In the genomic region with DNA sequence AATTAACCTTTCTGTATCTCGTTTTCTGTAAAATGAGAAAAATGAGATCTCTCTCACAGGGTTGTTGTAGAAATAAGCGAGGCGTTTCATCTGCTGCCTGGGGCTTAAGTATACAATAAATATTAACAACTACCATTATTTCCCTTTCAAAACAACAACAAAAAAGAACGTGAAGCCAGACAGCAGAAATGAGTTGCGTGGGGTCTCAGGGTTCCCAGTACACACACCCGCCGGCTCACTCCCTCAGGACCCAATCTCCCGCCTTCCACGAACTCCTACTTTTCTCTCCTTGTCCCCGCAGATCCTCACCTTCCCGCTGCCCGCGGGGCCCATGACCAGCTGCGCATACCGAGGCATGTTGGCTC, we compare ENCODE assay signal across 8 cellular contexts. TPM values are rescaled to one million over a fixed set of nuclear protein-coding genes. Genes with fewer than 3 reads are reported as not detected.
DNase-seq lines count a peak whose midpoint lies in the region; FAIRE-seq and TF ChIP-seq lines count a peak whose summit lies in the region.

No MANE protein-coding gene starts in this region.

- H3K9me3 ChIP-seq in SU-DHL-6 (ENCODE audit: insufficient read depth, low read length) (no peaks in the 10 kb centered on the region), sigmoid colon (no peaks in the 10 kb centered on the region)

- no peak for FAIRE-seq in frontal cortex (lab: Jason Lieb, UNC)

- H3F3A ChIP-seq in SU-DHL-6 (ENCODE audit: insufficient read depth), result peaks cover 8% of the 10 kb centered on the region; the same call in 1 of the 2 replicates

- TF ChIP-seq CTCF in GM12864 (IDR thresholded peaks at IDR 0.05; ENCODE audit: low read depth, low read length, missing control alignments) (no peak), SU-DHL-6 (IDR thresholded peaks at IDR 0.05; ENCODE audit: insufficient read depth, low read length, poor library complexity, severe bottlenecking) (no peak), fibroblast of the aortic adventitia (IDR thresholded peaks at IDR 0.05; ENCODE audit: insufficient read depth, low read length) (no peak), sigmoid colon (IDR thresholded peaks at IDR 0.05) (no peak)

- intact Hi-C loops in sigmoid colon (cut with DNase I), result loop anchor here (1.0 to 5.0 kb wide), 3 partner anchors 33 to 419 kb away; no protein-coding TSS in a partner anchor

- H3K27me3 ChIP-seq in SU-DHL-6 (ENCODE audit: low read length), result no peaks in the 10 kb centered on the region
- no peaks in the 10 kb centered on the region for H3K27me3 ChIP-seq in sigmoid colon

- peak overlapping the region; percentile 63 for H2AFZ ChIP-seq in SU-DHL-6 (ENCODE audit: low read depth, low read length, severe bottlenecking)

- peak; percentile 77 to 89 for TF ChIP-seq POLR2A in sigmoid colon (IDR thresholded peaks at IDR 0.05)

- H3K36me3 ChIP-seq in SU-DHL-6 (ENCODE audit: low read length) (no peaks in the 10 kb centered on the region), sigmoid colon (peaks cover 0 to 16% (median 3%) of the 10 kb centered on the region in 4 donors)

- H3K4me3 ChIP-seq in GM12864 (ENCODE audit: low read depth, low read length) (peak overlapping the region; percentile 73), SU-DHL-6 (ENCODE audit: insufficient read depth, low read length, poor library complexity, severe bottlenecking) (peak overlapping the region; percentile 100), fibroblast of the aortic adventitia (ENCODE audit: low read depth, low read length) (peak overlapping the region; percentile 94), sigmoid colon (peak overlapping the region; percentile 66 to 94 (median 78))

- no peaks in the 10 kb centered on the region for H4K20me1 ChIP-seq in SU-DHL-6 (ENCODE audit: low read depth, low read length)

- peak overlapping the region; percentile 100 for H3K4me2 ChIP-seq in SU-DHL-6 (ENCODE audit: low read depth, low read length, poor library complexity, severe bottlenecking)

- 0% methylated on average over 15 of the region's 15 CpGs for WGBS in sigmoid colon, 2 donors

- H3K79me2 ChIP-seq in SU-DHL-6 (ENCODE audit: insufficient read depth, low read length), result peaks cover 62% of the 10 kb centered on the region

- TF ChIP-seq EP300 in sigmoid colon (IDR thresholded peaks at IDR 0.05), result no peak

- peak overlapping the region; percentile 88 for H3K27ac ChIP-seq in SU-DHL-6 (ENCODE audit: low read depth, low read length)
- peak overlapping the region; percentile 96 to 99 (median 98) for H3K27ac ChIP-seq in sigmoid colon

- peak overlapping the region; percentile 98 for H3K9ac ChIP-seq in SU-DHL-6 (ENCODE audit: low read length)

- no peaks in the 10 kb centered on the region for H3K9me2 ChIP-seq in SU-DHL-6 (replicated peaks; ENCODE audit: insufficient read depth, low read length)

- peaks cover 0 to 35% (median 23%) of the 10 kb centered on the region in 4 donors for H3K4me1 ChIP-seq in sigmoid colon

- DNase-seq in GM12864 (ENCODE audit: low read depth) (no peak), fibroblast of the aortic adventitia (ENCODE audit: low read depth) (no peak), sigmoid colon (no peak), frontal cortex (ENCODE audit: low spot score in 2 of 2) (no peak), putamen (ENCODE audit: low spot score) (no peak), DMS153 (lab: John Stamatoyannopoulos, UW) (no peak)
- DNase-seq in activated CD8-positive, alpha-beta memory T cell treated with anti-CD3 and anti-CD28 coated beads, Interleukin-2, amount 50 U/mL, for 48 hours, result no peak

RNA-seq across cellular contexts. Expression of a gene that starts 0.2 kb away (rescaled TPM):
- 15.9 and 27.4 TPM in 2 replicates for total RNA-seq in fibroblast of the aortic adventitia (ENCODE audit: low replicate concordance)
- 10 to 100 TPM; 16.1 to 22.8 (median 20.6) TPM for total RNA-seq in sigmoid colon
- 10 to 100 TPM; 12.6 to 17.3 (median 12.9) TPM for polyA plus RNA-seq in sigmoid colon
- total RNA-seq in frontal cortex, result 21.6 TPM

RNA-seq across cellular contexts. Expression of a gene that starts 0.8 kb away (rescaled TPM):
- total RNA-seq in fibroblast of the aortic adventitia (ENCODE audit: low replicate concordance) (16.4 and 17.4 TPM in 2 replicates), sigmoid colon (10 to 100 TPM in 1 of 4 donors, 1 to 10 TPM in 3; 7.5 to 13.0 (median 8.3) TPM), frontal cortex (39.1 TPM)
- polyA plus RNA-seq in sigmoid colon, result 1 to 10 TPM; 1.6 to 5.7 (median 2.4) TPM

RNA-seq across cellular contexts. Expression of a gene that starts 17.7 kb away (rescaled TPM):
- total RNA-seq in fibroblast of the aortic adventitia (ENCODE audit: low replicate concordance) (289 and 391 TPM in 2 replicates), sigmoid colon (100 to 1,000 TPM; 156 to 304 (median 231) TPM), frontal cortex (121 TPM)
- polyA plus RNA-seq in sigmoid colon, result 100 to 1,000 TPM; 411 to 982 (median 634) TPM

RNA-seq across cellular contexts. Expression of a gene that starts 34.1 kb away (rescaled TPM):
- total RNA-seq in fibroblast of the aortic adventitia (ENCODE audit: low replicate concordance) (83.2 and 88.9 TPM in 2 replicates), sigmoid colon (100 to 1,000 TPM; 120 to 209 (median 172) TPM), frontal cortex (106 TPM)
- polyA plus RNA-seq in sigmoid colon, result 100 to 1,000 TPM; 157 to 281 (median 206) TPM

RNA-seq across cellular contexts. Expression of a gene that starts 34.3 kb away (rescaled TPM):
- total RNA-seq in fibroblast of the aortic adventitia (ENCODE audit: low replicate concordance) (2.3 and 5.5 TPM in 2 replicates), sigmoid colon (under 1 TPM; 0.41 to 0.71 (median 0.61) TPM), frontal cortex (1.2 TPM)
- under 1 TPM in 2 of 3 donors, not detected in 1; 0.36 to 0.46 TPM for polyA plus RNA-seq in sigmoid colon
